In genomic region chr19:55224038-55224665, GRCh38 we compare ENCODE assay signal across 20 cellular contexts. TPM values are rescaled to one million over a fixed set of nuclear protein-coding genes. Genes with fewer than 3 reads are reported as not detected.
"Had no signal": no experiment of that assay in that cellular context is flagged by ENCODE, and none has a peak within 500 bp of the region (broad histone marks: within the 10 kb centered on the region; RNA-seq: fewer than 3 reads in every experiment).

No MANE protein-coding gene starts in this region.

- H3K4me1 ChIP-seq: breast epithelium, left lung, neural progenitor cell, pancreas, testis, upper lobe of left lung had no signal

- H3K36me3 ChIP-seq: breast epithelium, neural progenitor cell, pancreas had no signal

- H3K4me3 ChIP-seq: adrenal gland, breast epithelium, coronary artery, left lung, neural progenitor cell, pancreas, smooth muscle cell, testis, upper lobe of left lung had no signal

- ATAC-seq: activated CD8-positive, alpha-beta memory T cell treated with anti-CD3 and anti-CD28 coated beads, Interleukin-2, amount 10 ng/mL, durations not matched to agents 7 days and 5 days; left lung; pancreas; sciatic nerve had no signal

- H3K27me3 ChIP-seq: adrenal gland, breast epithelium, left lung, neural progenitor cell, pancreas, testis, upper lobe of left lung had no signal

- H3K27me3 Mint-ChIP-seq: activated CD4-positive, alpha-beta memory T cell treated with anti-CD3 and anti-CD28 coated beads for 36 hours; activated CD8-positive, alpha-beta memory T cell treated with anti-CD3 and anti-CD28 coated beads, Interleukin-2, amount 10 ng/mL, durations not matched to agents 7 days and 5 days; activated naive CD4-positive, alpha-beta T cell treated with anti-CD3 and anti-CD28 coated beads, Interleukin-2, amount 10 ng/mL, durations not matched to agents 7 days and 5 days had no signal

- H2AFZ ChIP-seq: neural progenitor cell had no signal

- DNase-seq: activated CD4-positive, alpha-beta memory T cell treated with anti-CD3 and anti-CD28 coated beads for 36 hours; activated CD8-positive, alpha-beta memory T cell treated with anti-CD3 and anti-CD28 coated beads, Interleukin-2, amount 10 ng/mL, durations not matched to agents 7 days and 5 days; activated naive CD4-positive, alpha-beta T cell treated with anti-CD3 and anti-CD28 coated beads, Interleukin-2, amount 10 ng/mL, durations not matched to agents 7 days and 5 days; adrenal gland; erythroblast; left lung; stimulated activated CD4-positive, alpha-beta T cell treated with anti-CD3 and anti-CD28 coated beads, Interleukin-4, amount 100 ng/mL, for 1 hour; SW 1271; T-helper 2 cell; testis had no signal

- H3K4me3 Mint-ChIP-seq: activated CD4-positive, alpha-beta memory T cell treated with anti-CD3 and anti-CD28 coated beads for 36 hours; activated CD8-positive, alpha-beta memory T cell treated with anti-CD3 and anti-CD28 coated beads, Interleukin-2, amount 10 ng/mL, durations not matched to agents 7 days and 5 days; activated naive CD4-positive, alpha-beta T cell treated with anti-CD3 and anti-CD28 coated beads, Interleukin-2, amount 10 ng/mL, durations not matched to agents 7 days and 5 days; neural progenitor cell had no signal

- H3K9ac ChIP-seq: neural progenitor cell had no signal

- H3K4me2 ChIP-seq: neural progenitor cell, smooth muscle cell had no signal

- H3K27ac ChIP-seq: adrenal gland, breast epithelium, coronary artery, left lung, neural progenitor cell, pancreas, testis, upper lobe of left lung had no signal

- H3K27ac Mint-ChIP-seq: activated CD4-positive, alpha-beta memory T cell treated with anti-CD3 and anti-CD28 coated beads for 36 hours; activated CD8-positive, alpha-beta memory T cell treated with anti-CD3 and anti-CD28 coated beads, Interleukin-2, amount 10 ng/mL, durations not matched to agents 7 days and 5 days; activated T-helper 2 cell treated with anti-CD3 and anti-CD28 coated beads, Interferon-gamma antibody, Interleukin-2, Interleukin-4, amounts not matched to agents 10 μg/mL and 5 μg/mL and 100 μg/mL, durations not matched to agents 14 hours and 24 hours and 36 hours; neural progenitor cell had no signal

- H3K9me3 Mint-ChIP-seq: activated T-helper 2 cell treated with anti-CD3 and anti-CD28 coated beads, Interferon-gamma antibody, Interleukin-2, Interleukin-4, amounts not matched to agents 10 μg/mL and 5 μg/mL and 100 μg/mL, durations not matched to agents 14 hours and 24 hours and 36 hours had no signal

- H3K9me3 ChIP-seq: adrenal gland, pancreas, testis, upper lobe of left lung had no signal

- H3K4me1 Mint-ChIP-seq: activated CD8-positive, alpha-beta memory T cell treated with anti-CD3 and anti-CD28 coated beads, Interleukin-2, amount 10 ng/mL, durations not matched to agents 7 days and 5 days; activated naive CD4-positive, alpha-beta T cell treated with anti-CD3 and anti-CD28 coated beads, Interleukin-2, amount 10 ng/mL, durations not matched to agents 7 days and 5 days had no signal

RNA-seq across cellular contexts. Expression of gene PTPRH, which starts 14.9 kb away (rescaled TPM):
- total RNA-seq: activated CD4-positive, alpha-beta memory T cell treated with anti-CD3 and anti-CD28 coated beads for 36 hours; activated CD8-positive, alpha-beta memory T cell treated with anti-CD3 and anti-CD28 coated beads, Interleukin-2, amount 10 ng/mL, durations not matched to agents 7 days and 5 days; activated T-helper 2 cell treated with anti-CD3 and anti-CD28 coated beads, Interferon-gamma antibody, Interleukin-2, Interleukin-4, amounts not matched to agents 10 μg/mL and 5 μg/mL and 100 μg/mL, durations not matched to agents 14 hours and 24 hours and 36 hours; mononuclear cell had no signal

RNA-seq across cellular contexts. Expression of gene SYT5, which starts 44.1 kb away (rescaled TPM):
- total RNA-seq: activated CD8-positive, alpha-beta memory T cell treated with anti-CD3 and anti-CD28 coated beads, Interleukin-2, amount 10 ng/mL, durations not matched to agents 7 days and 5 days; left lung; pulmonary artery endothelial cell; sciatic nerve; smooth muscle cell had no signal
